ENCODE assay signal across 8 cellular contexts in the genomic region with DNA sequence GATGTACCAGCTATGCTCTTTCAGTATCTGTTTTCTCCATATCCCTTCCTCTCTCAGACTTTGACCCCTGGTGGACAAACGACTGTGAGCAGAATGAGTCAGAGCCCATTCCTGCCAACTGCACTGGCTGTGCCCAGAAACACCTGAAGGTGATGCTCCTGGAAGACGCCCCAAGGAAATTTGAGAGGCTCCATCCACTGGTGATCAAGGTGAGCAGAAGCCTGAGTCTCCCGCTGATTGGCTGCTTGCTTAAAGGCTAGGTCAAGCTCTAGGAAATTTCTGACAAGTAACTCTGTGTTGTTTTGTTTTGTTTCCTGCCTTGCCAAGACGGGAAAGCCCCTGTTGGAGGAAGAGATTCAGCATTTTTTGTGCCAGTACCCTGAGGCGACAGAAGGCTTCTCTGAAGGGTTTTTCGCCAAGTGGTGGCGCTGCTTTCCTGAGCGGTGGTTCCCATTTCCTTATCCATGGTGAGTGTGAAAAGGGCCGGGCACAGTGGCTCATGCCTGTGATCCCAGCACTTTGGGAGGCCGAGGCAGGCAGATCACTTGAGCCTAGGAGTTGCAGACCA. TPM values are rescaled to one million over a fixed set of nuclear protein-coding genes. Genes with fewer than 3 reads are reported as not detected.
A peak's percentile ranks its signal among the peaks of the same experiment; 100 is the strongest.
DNase-seq lines count a peak whose midpoint lies in the region; ATAC-seq lines count a peak whose summit lies in the region.

No MANE protein-coding gene starts in this region.

- H3K9me3 Mint-ChIP-seq in activated naive CD8-positive, alpha-beta T cell treated with anti-CD3 and anti-CD28 coated beads, Interleukin-2, amount 50 U/mL, for 24 hours, result no peaks in the 10 kb centered on the region

- peak overlapping the region; percentile 8 for H3K4me3 Mint-ChIP-seq in activated naive CD8-positive, alpha-beta T cell treated with anti-CD3 and anti-CD28 coated beads, Interleukin-2, amount 50 U/mL, for 24 hours

- peaks cover 51% of the 10 kb centered on the region for H3K36me3 ChIP-seq in BLaER1

- H3K27me3 ChIP-seq in BLaER1, result no peaks in the 10 kb centered on the region

- no peak for ATAC-seq in activated naive CD8-positive, alpha-beta T cell treated with anti-CD3 and anti-CD28 coated beads, Interleukin-2, amount 50 U/mL, for 24 hours
- ATAC-seq in HG02970 (IDR thresholded peaks at IDR 0.05; ENCODE audit: low FRiP score, unreplicated experiment) (no peak), GM18909 (IDR thresholded peaks at IDR 0.05; ENCODE audit: poor library complexity, unreplicated experiment) (no peak), GM18867 (IDR thresholded peaks at IDR 0.05; ENCODE audit: unreplicated experiment) (no peak)

- H3K9ac ChIP-seq in BLaER1, result no peak overlapping the region

- peaks cover 57% of the 10 kb centered on the region for H3K4me1 ChIP-seq in BLaER1

- H3K27ac ChIP-seq in BLaER1, result no peak overlapping the region

- no peak overlapping the region for H3K4me3 ChIP-seq in BLaER1

- peaks cover 44% of the 10 kb centered on the region for H4K20me1 ChIP-seq in BLaER1

- H3K4me1 Mint-ChIP-seq in activated naive CD8-positive, alpha-beta T cell treated with anti-CD3 and anti-CD28 coated beads, Interleukin-2, amount 50 U/mL, for 24 hours, result peaks cover 45% of the 10 kb centered on the region

- H3K4me2 ChIP-seq in BLaER1, result peak overlapping the region; percentile 81

- H3K9me3 ChIP-seq in BLaER1, result no peaks in the 10 kb centered on the region

- H3K27me3 Mint-ChIP-seq in activated naive CD8-positive, alpha-beta T cell treated with anti-CD3 and anti-CD28 coated beads, Interleukin-2, amount 50 U/mL, for 24 hours, result no peaks in the 10 kb centered on the region

- peaks cover 25% of the 10 kb centered on the region for H3K36me3 Mint-ChIP-seq in activated naive CD8-positive, alpha-beta T cell treated with anti-CD3 and anti-CD28 coated beads, Interleukin-2, amount 50 U/mL, for 24 hours (ENCODE audit: low read depth)

- DNase-seq in LHCN-M2 (ENCODE audit: low read depth) (peak; percentile 52), left kidney (ENCODE audit: low read depth, low spot score) (peak; percentile 58), Kasumi-1 (lab: John Stamatoyannopoulos, UW) (no peak)
- DNase-seq in activated naive CD8-positive, alpha-beta T cell treated with anti-CD3 and anti-CD28 coated beads, Interleukin-2, amount 50 U/mL, for 24 hours, result no peak

- H3K27ac Mint-ChIP-seq in activated naive CD8-positive, alpha-beta T cell treated with anti-CD3 and anti-CD28 coated beads, Interleukin-2, amount 50 U/mL, for 24 hours, result peak overlapping the region; percentile 31

RNA-seq across cellular contexts. Expression of a gene that starts 28.6 kb away (rescaled TPM):
- 43.6 and 44.8 TPM in 2 replicates for total RNA-seq in LHCN-M2 (2014; rRNA removed)
- 34.5 TPM for polyA plus RNA-seq in LHCN-M2 (2012)

RNA-seq across cellular contexts. Expression of a gene that starts 39.7 kb away (rescaled TPM):
- total RNA-seq in LHCN-M2 (2014; rRNA removed), result 38.9 and 43.3 TPM in 2 replicates
- polyA plus RNA-seq in LHCN-M2 (2012), result 23.7 TPM

RNA-seq across cellular contexts. Expression of a gene that starts 40.2 kb away (rescaled TPM):
- not detected in 2 replicates for total RNA-seq in LHCN-M2 (2014; rRNA removed)
- not detected for polyA plus RNA-seq in LHCN-M2 (2012)

Comparison
In these comparisons a context has a peak if more than half of its experiments do, and no peak if none do; other contexts are left out.
1. DNase-seq: peak in LHCN-M2 (single experiment) and left kidney (single experiment); none in activated naive CD8-positive, alpha-beta T cell treated with anti-CD3 and anti-CD28 coated beads, Interleukin-2, amount 50 U/mL, for 24 hours (single experiment) and Kasumi-1 (0 of 2).